Comparison of ENCODE assay signal across 7 cellular contexts in the genomic region with DNA sequence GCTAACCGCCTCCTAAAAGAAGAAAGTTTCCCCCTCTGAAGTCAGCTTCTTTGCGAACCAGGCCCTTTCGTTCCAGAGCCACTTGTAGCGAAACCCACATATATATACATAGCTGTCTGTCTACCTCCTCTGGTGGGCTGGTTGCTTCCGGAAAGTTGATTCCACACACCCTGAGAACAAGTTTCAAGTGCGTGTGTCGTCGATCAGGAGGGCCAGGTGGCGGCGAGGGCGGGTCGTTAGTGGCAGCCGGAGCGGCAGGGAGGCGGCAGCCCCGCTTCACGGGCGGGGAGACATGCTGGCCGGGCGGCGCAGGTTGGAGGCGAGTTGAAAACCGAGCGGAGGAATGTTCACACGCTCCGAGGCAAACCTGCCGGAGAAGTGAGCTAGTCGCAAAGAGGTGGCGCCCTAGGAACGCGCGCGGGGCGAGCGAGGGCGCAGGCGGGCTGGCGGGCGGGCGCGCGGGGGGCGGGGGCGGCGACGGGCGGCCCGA. TPM values are rescaled to one million over a fixed set of nuclear protein-coding genes. Genes with fewer than 3 reads are reported as not detected.
A peak's percentile ranks its signal among the peaks of the same experiment; 100 is the strongest.
DNase-seq lines count a peak whose midpoint lies in the region; ATAC-seq and TF ChIP-seq lines count a peak whose summit lies in the region.

No MANE protein-coding gene starts in this region.

- ATAC-seq in GM18499 (IDR thresholded peaks at IDR 0.05; ENCODE audit: insufficient read depth, unreplicated experiment), result peak; percentile 80
- ATAC-seq in stimulated activated naive CD8-positive, alpha-beta T cell treated with anti-CD3 and anti-CD28 coated beads, Interleukin-15, amount 100 ng/mL, for 72 hours, result peak; percentile 85

- H2AFZ ChIP-seq in MM.1S (ENCODE audit: low read length), result peak overlapping the region; percentile 69

- DNase-seq in MM.1S, result peak; percentile 93
- peak; percentile 37 for DNase-seq in activated CD4-positive, alpha-beta memory T cell treated with anti-CD3 and anti-CD28 coated beads, Interleukin-2, amount 10 ng/mL, durations not matched to agents 7 days and 5 days
- peak; percentile 72 to 73 for DNase-seq in stimulated activated naive CD8-positive, alpha-beta T cell treated with anti-CD3 and anti-CD28 coated beads, Interleukin-15, amount 100 ng/mL, for 72 hours

- peak overlapping the region; percentile 11 for H3K27ac Mint-ChIP-seq in activated CD4-positive, alpha-beta memory T cell treated with anti-CD3 and anti-CD28 coated beads, Interleukin-2, amount 10 ng/mL, durations not matched to agents 7 days and 5 days
- peak overlapping the region in 1 of 2 donors; percentile 51 for H3K27ac Mint-ChIP-seq in stimulated activated naive CD8-positive, alpha-beta T cell treated with anti-CD3 and anti-CD28 coated beads, Interleukin-15, amount 100 ng/mL, for 72 hours

- peak overlapping the region; percentile 62 for H3K4me3 Mint-ChIP-seq in activated CD4-positive, alpha-beta memory T cell treated with anti-CD3 and anti-CD28 coated beads, Interleukin-2, amount 10 ng/mL, durations not matched to agents 7 days and 5 days
- peak overlapping the region; percentile 80 to 84 for H3K4me3 Mint-ChIP-seq in stimulated activated naive CD8-positive, alpha-beta T cell treated with anti-CD3 and anti-CD28 coated beads, Interleukin-15, amount 100 ng/mL, for 72 hours

- peak overlapping the region; percentile 81 for H3K27ac ChIP-seq in HEK293 (ENCODE audit: extremely low read depth, low read depth, low read length)
- peak overlapping the region; percentile 63; the same call in 1 of the 2 replicates for H3K27ac ChIP-seq in MM.1S (ENCODE audit: low read length)
- H3K27ac ChIP-seq in esophagus (ENCODE audit: low read depth in 2 of 2, low read length in 1 of 2), result peak overlapping the region; percentile 83 to 87
- H3K27ac ChIP-seq in muscle layer of duodenum (ENCODE audit: low read length), result peak overlapping the region; percentile 13

- H3K27me3 ChIP-seq in MM.1S (replicated peaks; ENCODE audit: insufficient read depth, low read length), result no peaks in the 10 kb centered on the region
- peaks cover 0 to 2% of the 10 kb centered on the region in 2 donors for H3K27me3 ChIP-seq in esophagus (ENCODE audit: control insufficient read depth in 1 of 2, insufficient read depth in 2 of 2, low read length in 2 of 2)
- peaks cover 42% of the 10 kb centered on the region for H3K27me3 ChIP-seq in muscle layer of duodenum (ENCODE audit: low read depth, low read length)

- H3K9me3 ChIP-seq in HEK293 (ENCODE audit: control insufficient read depth, insufficient read depth, low read depth, low read length) (no peaks in the 10 kb centered on the region), MM.1S (replicated peaks; ENCODE audit: insufficient read depth, low read length) (no peaks in the 10 kb centered on the region), esophagus (ENCODE audit: control insufficient read depth in 2 of 2, insufficient read depth in 1 of 2, low read depth in 1 of 2, low read length in 1 of 2) (no peaks in the 10 kb centered on the region), muscle layer of duodenum (ENCODE audit: control insufficient read depth in 1 of 2, low read length in 2 of 2) (no peaks in the 10 kb centered on the region)

- H3K27me3 Mint-ChIP-seq in activated CD4-positive, alpha-beta memory T cell treated with anti-CD3 and anti-CD28 coated beads, Interleukin-2, amount 10 ng/mL, durations not matched to agents 7 days and 5 days, result peaks cover 82% of the 10 kb centered on the region
- peaks cover 99% of the 10 kb centered on the region for H3K27me3 Mint-ChIP-seq in stimulated activated naive CD8-positive, alpha-beta T cell treated with anti-CD3 and anti-CD28 coated beads, Interleukin-15, amount 100 ng/mL, for 72 hours

- peak overlapping the region; percentile 75 for H3K4me2 ChIP-seq in MM.1S (ENCODE audit: low read depth, low read length)

- POLR2A ChIA-PET in HEK293 (lab: Yijun Ruan, JAX), result interaction anchor here (0.5 to 1.0 kb wide), 3 partner anchors 41 to 221 kb away, joined by 3 to 4 read pairs (median 3); no protein-coding TSS in a partner anchor
- POLR2A ChIA-PET in activated CD4-positive, alpha-beta memory T cell treated with anti-CD3 and anti-CD28 coated beads, Interleukin-2, amount 10 ng/mL, durations not matched to agents 7 days and 5 days (lab: Charles Lee), result no interaction called here

- WGBS in esophagus, 2 donors, result 0 to 1% methylated on average over 42 to 48 of the region's 48 CpGs

- no peaks in the 10 kb centered on the region for H3K9me3 Mint-ChIP-seq in activated CD4-positive, alpha-beta memory T cell treated with anti-CD3 and anti-CD28 coated beads, Interleukin-2, amount 10 ng/mL, durations not matched to agents 7 days and 5 days
- no peaks in the 10 kb centered on the region for H3K9me3 Mint-ChIP-seq in stimulated activated naive CD8-positive, alpha-beta T cell treated with anti-CD3 and anti-CD28 coated beads, Interleukin-15, amount 100 ng/mL, for 72 hours

- CTCF ChIA-PET in HEK293 (lab: Yijun Ruan, JAX), result interaction anchor here (0.5 to 1.1 kb wide), 5 partner anchors 23 to 1031 kb away, joined by 3 read pairs; no protein-coding TSS in a partner anchor
- CTCF ChIA-PET in activated CD4-positive, alpha-beta memory T cell treated with anti-CD3 and anti-CD28 coated beads, Interleukin-2, amount 10 ng/mL, durations not matched to agents 7 days and 5 days (lab: Charles Lee), result no interaction called here

- H3F3A ChIP-seq in MM.1S (ENCODE audit: insufficient read depth, low read length), result peaks cover 9% of the 10 kb centered on the region

- H3K4me1 ChIP-seq in HEK293 (ENCODE audit: control insufficient read depth, insufficient read depth, low read length), result peaks cover 18% of the 10 kb centered on the region
- H3K4me1 ChIP-seq in MM.1S (ENCODE audit: low read length), result 0 out of 2 replicates have a peak, but pooled peaks cover 6% of the 10 kb centered on the region
- H3K4me1 ChIP-seq in esophagus (ENCODE audit: control insufficient read depth in 2 of 2, insufficient read depth in 2 of 2, low read length in 1 of 2), result peaks cover 0 to 3% of the 10 kb centered on the region in 2 donors
- peaks cover 2 to 28% of the 10 kb centered on the region in 2 donors for H3K4me1 ChIP-seq in muscle layer of duodenum (ENCODE audit: control insufficient read depth in 1 of 2, insufficient read depth in 2 of 2, low read length in 2 of 2)

- peaks cover 20% of the 10 kb centered on the region for H3K4me1 Mint-ChIP-seq in activated CD4-positive, alpha-beta memory T cell treated with anti-CD3 and anti-CD28 coated beads, Interleukin-2, amount 10 ng/mL, durations not matched to agents 7 days and 5 days
- peaks cover 41% of the 10 kb centered on the region for H3K4me1 Mint-ChIP-seq in stimulated activated naive CD8-positive, alpha-beta T cell treated with anti-CD3 and anti-CD28 coated beads, Interleukin-15, amount 100 ng/mL, for 72 hours

- H3K9ac ChIP-seq in MM.1S (ENCODE audit: low read length), result peak overlapping the region; percentile 38; the same call in 1 of the 2 replicates

- no peaks in the 10 kb centered on the region for H3K9me2 ChIP-seq in MM.1S (replicated peaks; ENCODE audit: insufficient read depth, low read length)

- no peaks in the 10 kb centered on the region for H3K79me2 ChIP-seq in MM.1S (ENCODE audit: low read length)

- TF ChIP-seq CTCF in HEK293 (tag by site-specific recombination; IDR thresholded peaks at IDR 0.05) (peak; percentile 69), MM.1S (IDR thresholded peaks at IDR 0.05; ENCODE audit: low read length) (peak; percentile 14)

- H4K20me1 ChIP-seq in MM.1S (ENCODE audit: insufficient read depth, low read length), result no peaks in the 10 kb centered on the region

- H3K4me3 ChIP-seq in HEK293 (ENCODE audit: low read depth, low read length) (peak overlapping the region; percentile 61), MM.1S (ENCODE audit: low read length) (peak overlapping the region; percentile 55), esophagus (ENCODE audit: low read depth in 1 of 2, low read length in 2 of 2) (peak overlapping the region; percentile 60 to 73), muscle layer of duodenum (ENCODE audit: low read depth in 1 of 2, low read length in 2 of 2) (peak overlapping the region; percentile 67 to 77)

- no peaks in the 10 kb centered on the region for H3K36me3 ChIP-seq in HEK293 (ENCODE audit: control insufficient read depth in 2 of 2, insufficient read depth in 1 of 2, low read length in 2 of 2)
- no peaks in the 10 kb centered on the region for H3K36me3 ChIP-seq in MM.1S (replicated peaks; ENCODE audit: insufficient read depth, low read length)
- no peaks in the 10 kb centered on the region for H3K36me3 ChIP-seq in esophagus (ENCODE audit: control insufficient read depth in 2 of 2, insufficient read depth in 2 of 2, low read length in 1 of 2)
- H3K36me3 ChIP-seq in muscle layer of duodenum (ENCODE audit: control insufficient read depth in 1 of 2, insufficient read depth in 2 of 2, low read length in 2 of 2), result no peaks in the 10 kb centered on the region

- no peaks in the 10 kb centered on the region for H3K36me3 Mint-ChIP-seq in activated CD4-positive, alpha-beta memory T cell treated with anti-CD3 and anti-CD28 coated beads, Interleukin-2, amount 10 ng/mL, durations not matched to agents 7 days and 5 days (ENCODE audit: low read depth)

TF ChIP-seq in HEK293, 187 proteins besides CTCF, POLR2A, EP300 and RAD21 (continues in another document):
- TF ChIP-seq ZNF701 (tag by site-specific recombination; IDR thresholded peaks at IDR 0.05), result no peak
- TF ChIP-seq, protein P1, sequence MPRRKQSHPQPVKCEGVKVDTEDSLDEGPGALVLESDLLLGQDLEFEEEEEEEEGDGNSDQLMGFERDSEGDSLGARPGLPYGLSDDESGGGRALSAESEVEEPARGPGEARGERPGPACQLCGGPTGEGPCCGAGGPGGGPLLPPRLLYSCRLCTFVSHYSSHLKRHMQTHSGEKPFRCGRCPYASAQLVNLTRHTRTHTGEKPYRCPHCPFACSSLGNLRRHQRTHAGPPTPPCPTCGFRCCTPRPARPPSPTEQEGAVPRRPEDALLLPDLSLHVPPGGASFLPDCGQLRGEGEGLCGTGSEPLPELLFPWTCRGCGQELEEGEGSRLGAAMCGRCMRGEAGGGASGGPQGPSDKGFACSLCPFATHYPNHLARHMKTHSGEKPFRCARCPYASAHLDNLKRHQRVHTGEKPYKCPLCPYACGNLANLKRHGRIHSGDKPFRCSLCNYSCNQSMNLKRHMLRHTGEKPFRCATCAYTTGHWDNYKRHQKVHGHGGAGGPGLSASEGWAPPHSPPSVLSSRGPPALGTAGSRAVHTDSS (tag by site-specific recombination; IDR thresholded peaks at IDR 0.05), result no peak
- TF ChIP-seq ZNF624 (tag by site-specific recombination; IDR thresholded peaks at IDR 0.05), result no peak

RNA-seq across cellular contexts. Expression of a gene that starts 2.6 kb away (rescaled TPM):
- total RNA-seq in activated CD4-positive, alpha-beta memory T cell treated with anti-CD3 and anti-CD28 coated beads, Interleukin-2, amount 10 ng/mL, durations not matched to agents 7 days and 5 days, result not detected
- polyA plus RNA-seq in esophagus, result 1 to 10 TPM; 3.8 to 6.8 TPM

Comparison
In these comparisons a context has a peak if more than half of its experiments do, and no peak if none do; other contexts are left out.
1. Peak in every context shown above with its lines: DNase-seq, ATAC-seq, H3K4me3 ChIP-seq and H3K27ac ChIP-seq.
2. H3K27ac ChIP-seq: peak in every context shown above with its lines; median percentile 85 in esophagus; 81 in HEK293; 63 in MM.1S; 13 in muscle layer of duodenum.
3. DNase-seq: peak in every context shown above with its lines; median percentile 93 in MM.1S; 72 in stimulated activated naive CD8-positive, alpha-beta T cell treated with anti-CD3 and anti-CD28 coated beads, Interleukin-15, amount 100 ng/mL, for 72 hours; 37 in activated CD4-positive, alpha-beta memory T cell treated with anti-CD3 and anti-CD28 coated beads, Interleukin-2, amount 10 ng/mL, durations not matched to agents 7 days and 5 days.